Comparison of ENCODE assay signal across 24 cellular contexts in genomic region chr15:85389774-85390173, GRCh38. TPM values are rescaled to one million over a fixed set of nuclear protein-coding genes. Genes with fewer than 3 reads are reported as not detected.
A peak's percentile ranks its signal among the peaks of the same experiment; 100 is the strongest.
DNase-seq lines count a peak whose midpoint lies in the region; ATAC-seq and TF ChIP-seq lines count a peak whose summit lies in the region.
"Had no signal": no experiment of that assay in that cellular context is flagged by ENCODE, and none has a peak within 500 bp of the region (broad histone marks: within the 10 kb centered on the region; RNA-seq: fewer than 3 reads in every experiment).

No MANE protein-coding gene starts in this region.

- intact Hi-C loops in left ventricle myocardium inferior (cut with micrococcal nuclease) = no loop called here
- intact Hi-C loops in heart right ventricle (cut with DNase I) = loop anchor here in 1 of 10 donors (10.0 kb wide), 1 partner anchor 85 kb away; no protein-coding TSS in a partner anchor
- intact Hi-C loops in sigmoid colon (cut with DNase I) = no loop called here
- intact Hi-C loops in naive thymus-derived CD4-positive, alpha-beta T cell (cut with micrococcal nuclease) = loop anchor here in 1 of 2 donors (10.0 kb wide), 2 partner anchors 195 to 405 kb away; partner anchors contain the start of gene KLHL25

- H3K9me3 ChIP-seq in left ventricle myocardium inferior (replicated peaks) (no peaks in the 10 kb centered on the region), heart right ventricle (no peaks in the 10 kb centered on the region), DOHH2 (ENCODE audit: control insufficient read depth, insufficient read depth, low read length) (no peaks in the 10 kb centered on the region), SU-DHL-6 (ENCODE audit: insufficient read depth, low read length) (no peaks in the 10 kb centered on the region), sigmoid colon (no peaks in the 10 kb centered on the region)
- no peaks in the 10 kb centered on the region for H3K9me3 ChIP-seq in naive thymus-derived CD4-positive, alpha-beta T cell (ENCODE audit: control insufficient read depth in 2 of 3, low read length in 3 of 3)

- H2AFZ ChIP-seq in SU-DHL-6 (ENCODE audit: low read depth, low read length, severe bottlenecking) = no peak overlapping the region
- H2AFZ ChIP-seq: GM23248 had no signal

- CTCF ChIA-PET in naive thymus-derived CD4-positive, alpha-beta T cell (lab: Charles Lee) = interaction anchor here (0.9 to 1.4 kb wide), 2 partner anchors 10 to 94 kb away, joined by 3 to 8 read pairs; no protein-coding TSS in a partner anchor

- H3K27me3 Mint-ChIP-seq in naive thymus-derived CD4-positive, alpha-beta T cell = no peaks in the 10 kb centered on the region
- H3K27me3 Mint-ChIP-seq: CD8-positive, alpha-beta memory T cell had no signal

- peaks cover 29 to 48% (median 40%) of the 10 kb centered on the region in 7 donors for H3K4me1 Mint-ChIP-seq in naive thymus-derived CD4-positive, alpha-beta T cell

- H3K4me3 ChIP-seq in left ventricle myocardium inferior (no peak overlapping the region), heart right ventricle (no peak overlapping the region), DOHH2 (ENCODE audit: low read length) (peak overlapping the region; percentile 55; the same call in 1 of the 2 replicates), SU-DHL-6 (ENCODE audit: insufficient read depth, low read length, poor library complexity, severe bottlenecking) (no peak overlapping the region), sigmoid colon (no peak overlapping the region)
- H3K4me3 ChIP-seq in naive thymus-derived CD4-positive, alpha-beta T cell (ENCODE audit: low read length) = no peak overlapping the region
- H3K4me3 ChIP-seq: GM23248 had no signal

- DNase-seq in left ventricle myocardium inferior (no peak), heart right ventricle (no peak), NAMALWA (ENCODE audit: low spot score) (no peak), sigmoid colon (no peak)
- no peak for DNase-seq in naive thymus-derived CD4-positive, alpha-beta T cell
- DNase-seq: AML-193; C1 segment of cervical spinal cord; CD8-positive, alpha-beta memory T cell; DMS 273 treated with DMSO at 0.1 percent for 48 hours; DND-41; GM23248; H7; KG1; MV-4-11; NCI-H1105 treated with DMSO at 0.1 percent for 48 hours; NCI-H146; NCI-H1930; NCI-H2107; NCI-H526 treated with DMSO at 0.1 percent for 48 hours; RPMI8226; SHP77; T-helper 1 cell had no signal

- no peak overlapping the region for H3K27ac Mint-ChIP-seq in naive thymus-derived CD4-positive, alpha-beta T cell
- H3K27ac Mint-ChIP-seq: CD8-positive, alpha-beta memory T cell had no signal

- H3K27me3 ChIP-seq in left ventricle myocardium inferior (ENCODE audit: low read depth) (no peaks in the 10 kb centered on the region), heart right ventricle (no peaks in the 10 kb centered on the region), DOHH2 (ENCODE audit: control insufficient read depth, low read length) (no peaks in the 10 kb centered on the region), SU-DHL-6 (ENCODE audit: low read length) (no peaks in the 10 kb centered on the region), sigmoid colon (no peaks in the 10 kb centered on the region)
- H3K27me3 ChIP-seq in naive thymus-derived CD4-positive, alpha-beta T cell (ENCODE audit: control insufficient read depth in 2 of 2, insufficient read depth in 2 of 2, low read length in 2 of 2) = no peaks in the 10 kb centered on the region

- peak overlapping the region; percentile 45 for H3K27ac ChIP-seq in left ventricle myocardium inferior (replicated peaks)
- H3K27ac ChIP-seq in heart right ventricle = peak overlapping the region in 3 of 10 donors; percentile 34 to 59 (median 52)
- no peak overlapping the region for H3K27ac ChIP-seq in DOHH2 (ENCODE audit: low read depth, low read length)
- H3K27ac ChIP-seq in SU-DHL-6 (ENCODE audit: low read depth, low read length) = peak overlapping the region; percentile 95
- H3K27ac ChIP-seq in sigmoid colon = no peak overlapping the region
- H3K27ac ChIP-seq in naive thymus-derived CD4-positive, alpha-beta T cell (ENCODE audit: low read depth, low read length) = no peak overlapping the region

- H3K9ac ChIP-seq in SU-DHL-6 (ENCODE audit: low read length) = peak overlapping the region; percentile 38
- H3K9ac ChIP-seq: GM23248 had no signal

- H3K9me2 ChIP-seq in DOHH2 (replicated peaks; ENCODE audit: control insufficient read depth, low read length) (no peaks in the 10 kb centered on the region), SU-DHL-6 (replicated peaks; ENCODE audit: insufficient read depth, low read length) (no peaks in the 10 kb centered on the region)

- H3K36me3 Mint-ChIP-seq in naive thymus-derived CD4-positive, alpha-beta T cell = peaks cover 0 to 15% (median 0%) of the 10 kb centered on the region in 5 donors

- no peak for TF ChIP-seq EP300 in sigmoid colon (IDR thresholded peaks at IDR 0.05)

- 75 to 82% methylated on average over 4 of the region's 4 CpGs for WGBS in heart right ventricle, 2 donors
- 86 to 91% methylated on average over 4 of the region's 4 CpGs for WGBS in sigmoid colon, 2 donors

- POLR2A ChIA-PET in naive thymus-derived CD4-positive, alpha-beta T cell (lab: Charles Lee) = interaction anchor here (0.7 to 1.6 kb wide), 4 partner anchors 10 to 54 kb away, joined by 3 to 9 read pairs (median 4); partner anchors contain the start of gene AKAP13

- H3K4me3 Mint-ChIP-seq in naive thymus-derived CD4-positive, alpha-beta T cell = no peak overlapping the region
- H3K4me3 Mint-ChIP-seq: CD8-positive, alpha-beta memory T cell had no signal

- TF ChIP-seq CTCF in left ventricle myocardium inferior (IDR thresholded peaks at IDR 0.05; ENCODE audit: borderline replicate concordance) (no peak), heart right ventricle (IDR thresholded peaks at IDR 0.05) (no peak), DOHH2 (IDR thresholded peaks at IDR 0.05; ENCODE audit: low read depth, low read length, poor library complexity, severe bottlenecking) (no peak), SU-DHL-6 (IDR thresholded peaks at IDR 0.05; ENCODE audit: insufficient read depth, low read length, poor library complexity, severe bottlenecking) (no peak), sigmoid colon (IDR thresholded peaks at IDR 0.05) (no peak)

- H3K9me3 Mint-ChIP-seq in naive thymus-derived CD4-positive, alpha-beta T cell = no peaks in the 10 kb centered on the region
- H3K9me3 Mint-ChIP-seq: CD8-positive, alpha-beta memory T cell had no signal

- ATAC-seq in heart right ventricle = no peak
- ATAC-seq in naive thymus-derived CD4-positive, alpha-beta T cell = no peak

- peak overlapping the region; percentile 70 for H3K4me2 ChIP-seq in DOHH2 (ENCODE audit: low read length)
- H3K4me2 ChIP-seq in SU-DHL-6 (ENCODE audit: low read depth, low read length, poor library complexity, severe bottlenecking) = peak overlapping the region; percentile 95

- H3K4me1 ChIP-seq in left ventricle myocardium inferior (peaks cover 93% of the 10 kb centered on the region), heart right ventricle (peaks cover 3 to 90% (median 53%) of the 10 kb centered on the region in 9 donors), DOHH2 (ENCODE audit: control insufficient read depth, low read length) (peaks cover 87% of the 10 kb centered on the region), sigmoid colon (peaks cover 0 to 42% (median 20%) of the 10 kb centered on the region in 4 donors)
- peaks cover 0 to 3% of the 10 kb centered on the region in 2 donors for H3K4me1 ChIP-seq in naive thymus-derived CD4-positive, alpha-beta T cell (ENCODE audit: control insufficient read depth in 2 of 2, insufficient read depth in 2 of 2, low read length in 2 of 2)

- peaks cover 98% of the 10 kb centered on the region for H3K79me2 ChIP-seq in DOHH2 (ENCODE audit: control insufficient read depth, low read length)
- peaks cover 98% of the 10 kb centered on the region for H3K79me2 ChIP-seq in SU-DHL-6 (ENCODE audit: insufficient read depth, low read length)

- H4K20me1 ChIP-seq in DOHH2 (ENCODE audit: control insufficient read depth, insufficient read depth, low read depth, low read length) (peaks cover 38% of the 10 kb centered on the region), SU-DHL-6 (ENCODE audit: low read depth, low read length) (peaks cover 19% of the 10 kb centered on the region; the same call in 1 of the 2 replicates)

- H3K36me3 ChIP-seq in left ventricle myocardium inferior (peaks cover 7% of the 10 kb centered on the region), heart right ventricle (peaks cover 0 to 19% (median 0%) of the 10 kb centered on the region in 9 donors), DOHH2 (ENCODE audit: control insufficient read depth, low read length) (peaks cover 29% of the 10 kb centered on the region), SU-DHL-6 (ENCODE audit: low read length) (0 out of 2 replicates have a peak, but pooled peaks cover 3% of the 10 kb centered on the region), sigmoid colon (no peaks in the 10 kb centered on the region)
- no peaks in the 10 kb centered on the region for H3K36me3 ChIP-seq in naive thymus-derived CD4-positive, alpha-beta T cell (ENCODE audit: control insufficient read depth in 2 of 3, insufficient read depth in 3 of 3, low read length in 3 of 3)

- no peak for TF ChIP-seq POLR2A in sigmoid colon (IDR thresholded peaks at IDR 0.05)

- H3F3A ChIP-seq in DOHH2 (ENCODE audit: control insufficient read depth, insufficient read depth) (peaks cover 9% of the 10 kb centered on the region), SU-DHL-6 (ENCODE audit: insufficient read depth) (peaks cover 42% of the 10 kb centered on the region)

RNA-seq across cellular contexts. Expression of gene AKAP13, which starts 9.4 kb away (rescaled TPM):
- 331 TPM for total RNA-seq in left ventricle myocardium inferior
- total RNA-seq in heart right ventricle = 100 to 1,000 TPM; 325 to 645 (median 537) TPM
- 100 to 1,000 TPM in 1 of 2 donors, 10 to 100 TPM in 1; 89.3 to 143 TPM for polyA plus RNA-seq in heart right ventricle
- total RNA-seq in sigmoid colon = 100 to 1,000 TPM in 3 of 4 donors, 10 to 100 TPM in 1; 98.5 to 142 (median 126) TPM
- 10 to 100 TPM; 21.6 to 73.7 (median 43.0) TPM for polyA plus RNA-seq in sigmoid colon
- total RNA-seq in naive thymus-derived CD4-positive, alpha-beta T cell = 100 to 1,000 TPM; 170 to 400 (median 241) TPM
- 100 to 1,000 TPM; 108 to 148 TPM for polyA plus RNA-seq in naive thymus-derived CD4-positive, alpha-beta T cell

Comparison
In these comparisons a context has a peak if more than half of its experiments do, and no peak if none do; other contexts are left out.
1. H3K27ac ChIP-seq: peak in left ventricle myocardium inferior (single experiment) and SU-DHL-6 (single experiment); none in DOHH2 (single experiment), sigmoid colon (0 of 4) and naive thymus-derived CD4-positive, alpha-beta T cell (single experiment).